Comparison of ENCODE assay signal across 8 cellular contexts in genomic region chr10:44962870-44963738, GRCh38. TPM values are rescaled to one million over a fixed set of nuclear protein-coding genes. Genes with fewer than 3 reads are reported as not detected.
DNase-seq lines count a peak whose midpoint lies in the region; ATAC-seq and TF ChIP-seq lines count a peak whose summit lies in the region.

No MANE protein-coding gene starts in this region.

- 82% methylated on average over 18 of the region's 19 CpGs for WGBS in prostate gland

- peak overlapping the region; percentile 53 for H3K4me3 ChIP-seq in OCI-LY3 (ENCODE audit: low read length)
- H3K4me3 ChIP-seq in fibroblast of pulmonary artery (replicated peaks; ENCODE audit: low read depth, low read length): no peak overlapping the region
- no peak overlapping the region for H3K4me3 ChIP-seq in prostate gland

- H3K9me3 ChIP-seq in OCI-LY3 (ENCODE audit: insufficient read depth, low read length) (no peaks in the 10 kb centered on the region), prostate gland (no peaks in the 10 kb centered on the region)

- H4K20me1 ChIP-seq in OCI-LY3 (ENCODE audit: insufficient read depth, low read length): no peaks in the 10 kb centered on the region

- H3K4me2 ChIP-seq in OCI-LY3 (ENCODE audit: low read length): peak overlapping the region; percentile 80

- peak overlapping the region; percentile 62 for H2AFZ ChIP-seq in OCI-LY3 (ENCODE audit: low read depth, low read length)

- intact Hi-C loops in prostate gland (cut with DNase I): no loop called here

- CTCF ChIA-PET in GM10248 (lab: Yijun Ruan, JAX): interaction anchor here (1.2 to 14.0 kb wide), 9 partner anchors 10 to 43 kb away, joined by 3 to 151 read pairs (median 6); partner anchors contain the start of genes DEPP1 and RASSF4

- no peaks in the 10 kb centered on the region for H3K27me3 ChIP-seq in OCI-LY3 (ENCODE audit: low read depth, low read length)
- no peaks in the 10 kb centered on the region for H3K27me3 ChIP-seq in prostate gland (replicated peaks; ENCODE audit: insufficient read depth)

- no peak for DNase-seq in GM10248 (ENCODE audit: extremely low spot score)
- DNase-seq in fibroblast of pulmonary artery (ENCODE audit: low read depth): no peak
- no peak for DNase-seq in prostate gland (ENCODE audit: low spot score)
- no peak for DNase-seq in stimulated activated naive CD8-positive, alpha-beta T cell treated with anti-CD3 and anti-CD28 coated beads, Interleukin-15, Interleukin-2, amounts not matched to agents 100 U/mL and 50 U/mL, for 24 hours
- DNase-seq in dermis blood vessel endothelial cell: no peak
- DNase-seq in activated CD4-positive, alpha-beta T cell treated with anti-CD3 and anti-CD28 coated beads for 48 hours: no peak

- peak; percentile 26 for TF ChIP-seq CTCF in GM10248 (IDR thresholded peaks at IDR 0.05; ENCODE audit: control extremely low read depth, extremely low read depth, low read depth, missing control alignments)
- no peak for TF ChIP-seq CTCF in OCI-LY3 (IDR thresholded peaks at IDR 0.05; ENCODE audit: low read depth, low read length)
- TF ChIP-seq CTCF in fibroblast of pulmonary artery (IDR thresholded peaks at IDR 0.05; ENCODE audit: low read length, missing control alignments): peak; percentile 13
- peak in 2 of 4 experiments; percentile 13 to 21 for TF ChIP-seq CTCF in prostate gland (IDR thresholded peaks at IDR 0.05)

- no peaks in the 10 kb centered on the region for H3K36me3 ChIP-seq in OCI-LY3 (replicated peaks; ENCODE audit: low read depth, low read length)
- H3K36me3 ChIP-seq in prostate gland: no peaks in the 10 kb centered on the region

- POLR2A ChIA-PET in GM10248 (lab: Yijun Ruan, JAX): interaction anchor here (0.8 to 1.7 kb wide), 2 partner anchors 13 to 16 kb away, joined by 3 to 9 read pairs; partner anchors contain the start of gene DEPP1

- ATAC-seq in stimulated activated naive CD8-positive, alpha-beta T cell treated with anti-CD3 and anti-CD28 coated beads, Interleukin-15, Interleukin-2, amounts not matched to agents 100 U/mL and 50 U/mL, for 24 hours: no peak
- no peak for ATAC-seq in HG03571 (IDR thresholded peaks at IDR 0.05; ENCODE audit: unreplicated experiment)

- H3K27ac ChIP-seq in OCI-LY3 (ENCODE audit: low read length) (peak overlapping the region; percentile 54), prostate gland (peak overlapping the region; percentile 61 to 71)

- no peak for TF ChIP-seq POLR2A in prostate gland (IDR thresholded peaks at IDR 0.05)

- H3K4me1 ChIP-seq in OCI-LY3 (ENCODE audit: low read length) (peaks cover 78% of the 10 kb centered on the region), prostate gland (replicated peaks) (peaks cover 15% of the 10 kb centered on the region)

- peak overlapping the region; percentile 51 for H3K9ac ChIP-seq in OCI-LY3 (ENCODE audit: low read length)

- peaks cover 8% of the 10 kb centered on the region for H3K79me2 ChIP-seq in OCI-LY3 (ENCODE audit: low read length)

RNA-seq across cellular contexts. Expression of gene RASSF4, which starts 3.5 kb away (rescaled TPM):
- 10 to 100 TPM in 1 of 2 donors, 1 to 10 TPM in 1; 6.1 to 31.0 TPM for total RNA-seq in prostate gland
- 13.1 and 24.8 TPM in 2 replicates for total RNA-seq in dermis blood vessel endothelial cell

RNA-seq across cellular contexts. Expression of gene DEPP1, which starts 15.5 kb away (rescaled TPM):
- total RNA-seq in prostate gland (100 to 1,000 TPM in 1 of 2 donors, 10 to 100 TPM in 1; 27.2 to 144 TPM), dermis blood vessel endothelial cell (174 and 360 TPM in 2 replicates)

RNA-seq across cellular contexts. Expression of gene ZNF22, which starts 37.6 kb away (rescaled TPM):
- total RNA-seq in prostate gland: 10 to 100 TPM; 15.8 to 24.2 TPM
- 53.6 and 54.4 TPM in 2 replicates for total RNA-seq in dermis blood vessel endothelial cell

RNA-seq across cellular contexts. Expression of gene TMEM72, which starts 52.0 kb away (rescaled TPM):
- total RNA-seq in prostate gland (1 to 10 TPM in 1 of 2 donors, not detected in 1; 1.6 TPM), dermis blood vessel endothelial cell (not detected in 2 replicates)
